In the genomic region with DNA sequence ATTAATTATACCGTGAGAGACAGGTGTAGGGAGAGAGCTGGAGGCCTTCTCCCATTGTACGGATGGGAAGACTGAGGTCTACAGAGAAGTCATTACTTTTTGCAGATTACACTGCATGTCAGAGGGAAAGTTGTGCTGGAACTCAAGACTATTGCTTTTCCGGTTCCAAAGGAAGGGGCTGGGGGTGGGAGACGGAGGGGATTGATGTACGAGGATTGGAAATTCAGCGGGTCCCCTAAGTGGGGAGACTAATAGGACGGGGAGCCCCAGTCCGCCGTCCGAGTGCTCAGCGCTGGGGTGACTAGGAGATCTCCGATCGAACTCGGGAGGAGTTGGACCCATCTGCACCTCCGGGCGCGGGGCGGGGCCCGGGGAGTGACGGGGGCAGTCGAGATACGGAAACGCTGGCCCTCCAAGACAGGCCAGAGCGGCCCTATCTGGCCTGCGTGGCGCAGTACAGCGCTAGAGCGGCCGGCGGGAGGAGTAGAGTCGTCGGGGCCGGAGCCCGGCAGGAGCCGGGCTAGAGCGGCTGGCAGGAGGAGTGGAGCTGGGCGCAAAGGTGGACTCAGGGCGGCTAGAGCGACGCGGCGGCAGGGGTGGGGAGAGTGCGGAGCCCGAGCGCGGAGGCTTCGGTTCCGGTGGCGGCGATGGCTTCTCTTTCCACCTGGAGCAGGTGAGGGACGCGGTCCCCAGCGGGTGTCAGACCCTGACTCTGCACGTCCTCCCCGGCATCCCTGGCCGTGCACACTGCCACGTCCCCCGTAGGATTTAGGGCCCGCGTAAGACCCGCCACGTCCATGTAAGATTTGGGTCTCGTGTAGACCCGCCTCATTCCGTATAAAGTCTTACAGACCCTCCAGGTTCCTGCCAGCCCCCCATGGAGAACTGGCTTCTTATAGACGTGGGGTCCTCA, we compare ENCODE assay signal across 1 cellular context.
A peak's percentile ranks its signal among the peaks of the same experiment; 100 is the strongest.
TF ChIP-seq lines count a peak whose summit lies in the region.

No MANE protein-coding gene starts in this region.

TF ChIP-seq in HCT116, 20 proteins besides CTCF, POLR2A, EP300 and RAD21 (continued from another document):
- TF ChIP-seq YY1 (IDR thresholded peaks at IDR 0.05; ENCODE audit: extremely low read depth, insufficient replicate concordance, low read depth, low read length) (peak; percentile 84), ZNF274 (IDR thresholded peaks at IDR 0.05; ENCODE audit: low read depth, low read length) (no peak), TCF7L2 (IDR thresholded peaks at IDR 0.05; ENCODE audit: borderline replicate concordance, extremely low read depth, insufficient read depth, insufficient read length) (peak; percentile 49), ZFX (IDR thresholded peaks at IDR 0.05) (no peak), POLR2AphosphoS5 (IDR thresholded peaks at IDR 0.05; ENCODE audit: low read depth, low read length) (peak; percentile 91), SP1 (IDR thresholded peaks at IDR 0.05; ENCODE audit: low read depth) (peak; percentile 55; the same call in 1 of the 2 replicates), SRF (IDR thresholded peaks at IDR 0.05; ENCODE audit: low read depth) (no peak)
- TF ChIP-seq, protein P1, sequence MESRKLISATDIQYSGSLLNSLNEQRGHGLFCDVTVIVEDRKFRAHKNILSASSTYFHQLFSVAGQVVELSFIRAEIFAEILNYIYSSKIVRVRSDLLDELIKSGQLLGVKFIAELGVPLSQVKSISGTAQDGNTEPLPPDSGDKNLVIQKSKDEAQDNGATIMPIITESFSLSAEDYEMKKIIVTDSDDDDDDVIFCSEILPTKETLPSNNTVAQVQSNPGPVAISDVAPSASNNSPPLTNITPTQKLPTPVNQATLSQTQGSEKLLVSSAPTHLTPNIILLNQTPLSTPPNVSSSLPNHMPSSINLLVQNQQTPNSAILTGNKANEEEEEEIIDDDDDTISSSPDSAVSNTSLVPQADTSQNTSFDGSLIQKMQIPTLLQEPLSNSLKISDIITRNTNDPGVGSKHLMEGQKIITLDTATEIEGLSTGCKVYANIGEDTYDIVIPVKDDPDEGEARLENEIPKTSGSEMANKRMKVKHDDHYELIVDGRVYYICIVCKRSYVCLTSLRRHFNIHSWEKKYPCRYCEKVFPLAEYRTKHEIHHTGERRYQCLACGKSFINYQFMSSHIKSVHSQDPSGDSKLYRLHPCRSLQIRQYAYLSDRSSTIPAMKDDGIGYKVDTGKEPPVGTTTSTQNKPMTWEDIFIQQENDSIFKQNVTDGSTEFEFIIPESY (IDR thresholded peaks at IDR 0.05; ENCODE audit: extremely low read depth, insufficient replicate concordance, low read length) = peak; percentile 63
- TF ChIP-seq, protein P2, sequence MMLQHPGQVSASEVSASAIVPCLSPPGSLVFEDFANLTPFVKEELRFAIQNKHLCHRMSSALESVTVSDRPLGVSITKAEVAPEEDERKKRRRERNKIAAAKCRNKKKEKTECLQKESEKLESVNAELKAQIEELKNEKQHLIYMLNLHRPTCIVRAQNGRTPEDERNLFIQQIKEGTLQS (IDR thresholded peaks at IDR 0.05) = no peak
